8 cellular contexts compared by ENCODE assay signal in genomic region chr2:225041871-225042799, GRCh38. TPM values are rescaled to one million over a fixed set of nuclear protein-coding genes. Genes with fewer than 3 reads are reported as not detected.
DNase-seq lines count a peak whose midpoint lies in the region; ATAC-seq and TF ChIP-seq lines count a peak whose summit lies in the region.

Gene DOCK10 (minus strand): TSS chr2:225042468. CDS start chr2:225042374, 94 bp downstream.

- no peaks in the 10 kb centered on the region for H3K9me3 ChIP-seq in CD4-positive, alpha-beta memory T cell (ENCODE audit: control insufficient read depth in 1 of 2, low read length in 2 of 2)
- no peaks in the 10 kb centered on the region for H3K9me3 ChIP-seq in mammary epithelial cell (replicated peaks; ENCODE audit: insufficient read depth, low read length)

- CTCF ChIA-PET in CD4-positive, alpha-beta memory T cell (lab: Charles Lee; ENCODE audit: partially characterized antibody), result interaction anchor here (0.9 to 5.8 kb wide), 8 partner anchors 9 to 114 kb away, joined by 3 to 47 read pairs (median 4); no protein-coding TSS in a partner anchor
- CTCF ChIA-PET in mammary epithelial cell (lab: Charles Lee; ENCODE audit: low non-redundant PET), result no interaction called here

- 7% methylated on average over 6 of the region's 112 CpGs for WGBS in mammary epithelial cell (ENCODE audit: low coverage, missing lambda C conversion rate)

- no peaks in the 10 kb centered on the region for H3K27me3 Mint-ChIP-seq in CD4-positive, alpha-beta memory T cell

- intact Hi-C loops in CD4-positive, alpha-beta memory T cell (cut with micrococcal nuclease), result loop anchor here (1.0 to 5.0 kb wide), 8 partner anchors 10 to 115 kb away; no protein-coding TSS in a partner anchor
- intact Hi-C loops in mammary epithelial cell (cut with micrococcal nuclease), result no loop called here

- DNase-seq in CD4-positive, alpha-beta memory T cell, result peak; percentile 60 to 75 (median 63)
- DNase-seq in UCSD-AML1 (lab: John Stamatoyannopoulos, UW; ENCODE audit: unreplicated experiment) (peak; percentile 58), mammary epithelial cell (peak; percentile 29), kidney epithelial cell (ENCODE audit: low read depth) (no peak), NCI-H1092 treated with DMSO at 0.1 percent for 48 hours (lab: John Stamatoyannopoulos, UW) (no peak)
- peak; percentile 67 for DNase-seq in stimulated activated CD4-positive, alpha-beta T cell treated with anti-CD3 and anti-CD28 coated beads, Interleukin-15, amount 100 ng/mL, for 24 hours

- H4K20me1 ChIP-seq in mammary epithelial cell (ENCODE audit: insufficient read depth, low read length), result no peaks in the 10 kb centered on the region

- peaks cover 0 to 2% (median 0%) of the 10 kb centered on the region in 8 donors for H3K9me3 Mint-ChIP-seq in CD4-positive, alpha-beta memory T cell

- H2AFZ ChIP-seq in mammary epithelial cell (ENCODE audit: low read depth, low read length), result peak within 1 kb of the TSS; percentile 94

- H3K4me1 ChIP-seq in CD4-positive, alpha-beta memory T cell (ENCODE audit: insufficient read depth, low read length), result peaks cover 52% of the 10 kb centered on the region
- peaks cover 7% of the 10 kb centered on the region for H3K4me1 ChIP-seq in mammary epithelial cell (ENCODE audit: insufficient read depth, low read length)

- dilution Hi-C loops in mammary epithelial cell (cut with HindIII; ENCODE audit: low sequenced_read_pairs), result loop anchor here (5.0 kb wide), 1 partner anchor 145 kb away; no protein-coding TSS in a partner anchor

- peak within 1 kb of the TSS; percentile 94 to 100 (median 98) for H3K4me3 Mint-ChIP-seq in CD4-positive, alpha-beta memory T cell

- peak within 1 kb of the TSS; percentile 91 for H3K27ac ChIP-seq in CD4-positive, alpha-beta memory T cell (ENCODE audit: low read depth, low read length)
- no peak within 1 kb of the TSS for H3K27ac ChIP-seq in mammary epithelial cell (ENCODE audit: insufficient read depth, low read depth, low read length)

- H3K36me3 Mint-ChIP-seq in CD4-positive, alpha-beta memory T cell, result peaks cover 0 to 23% of the 10 kb centered on the region in 2 donors

- H3K79me2 ChIP-seq in mammary epithelial cell (ENCODE audit: insufficient read depth, low read length), result no peaks in the 10 kb centered on the region

- H3K27me3 ChIP-seq in CD4-positive, alpha-beta memory T cell (ENCODE audit: insufficient read depth, low read length), result no peaks in the 10 kb centered on the region
- peaks cover 4% of the 10 kb centered on the region for H3K27me3 ChIP-seq in mammary epithelial cell (ENCODE audit: insufficient read depth, low read length)
- peaks cover 2% of the 10 kb centered on the region for H3K27me3 ChIP-seq in kidney epithelial cell (ENCODE audit: control insufficient read depth, insufficient read depth, low read length)

- in situ Hi-C loops in mammary epithelial cell (cut with MboI; ENCODE audit: low sequenced_read_pairs in 2 of 2), result no loop called here

- ATAC-seq in GM19438 (IDR thresholded peaks at IDR 0.05; ENCODE audit: low read depth, unreplicated experiment) (peak; percentile 29), HG03565 (IDR thresholded peaks at IDR 0.05; ENCODE audit: unreplicated experiment) (peak; percentile 14)

- POLR2A ChIA-PET in CD4-positive, alpha-beta memory T cell (lab: Charles Lee; ENCODE audit: partially characterized antibody), result interaction anchor here (0.7 to 8.5 kb wide), 21 partner anchors 8 to 200 kb away, joined by 3 to 154 read pairs (median 3); no protein-coding TSS in a partner anchor

- H3K27ac Mint-ChIP-seq in CD4-positive, alpha-beta memory T cell, result peak within 1 kb of the TSS; percentile 94 to 99 (median 97)

- peak within 1 kb of the TSS; percentile 44 for H3K9ac ChIP-seq in mammary epithelial cell (ENCODE audit: insufficient read depth, low read length)

- no TSS peak for BruUV-seq in mammary epithelial cell (replicated peaks; lab: Mats Ljungman, UMichigan)

- H3K36me3 ChIP-seq in CD4-positive, alpha-beta memory T cell (ENCODE audit: insufficient read depth, low read length), result no peaks in the 10 kb centered on the region
- H3K36me3 ChIP-seq in mammary epithelial cell (ENCODE audit: insufficient read depth, low read length) (no peaks in the 10 kb centered on the region), kidney epithelial cell (ENCODE audit: control insufficient read depth, insufficient read depth, low read length) (no peaks in the 10 kb centered on the region)

- TF ChIP-seq CTCF in mammary epithelial cell (conservative IDR thresholded peaks at IDR 0.05 in 1 of 2, IDR thresholded peaks at IDR 0.05 in 1 of 2; ENCODE audit: extremely low read depth in 1 of 2, insufficient read depth in 1 of 2, low read depth in 1 of 2, low read length in 2 of 2) (no peak), kidney epithelial cell (IDR thresholded peaks at IDR 0.05; ENCODE audit: insufficient read depth, low read length, poor library complexity, severe bottlenecking) (no peak)

- peak within 1 kb of the TSS; percentile 90 for H3K4me2 ChIP-seq in mammary epithelial cell (ENCODE audit: insufficient read depth, low read depth, low read length)

- peak within 1 kb of the TSS; percentile 32 to 94 for H3K4me3 ChIP-seq in CD4-positive, alpha-beta memory T cell (ENCODE audit: low read length in 2 of 2)
- H3K4me3 ChIP-seq in mammary epithelial cell (replicated peaks in 1 of 3; ENCODE audit: insufficient read depth in 1 of 3, low read depth in 2 of 3, low read length in 3 of 3), result peak within 1 kb of the TSS; percentile 57 to 66 (median 58)
- H3K4me3 ChIP-seq in kidney epithelial cell (ENCODE audit: low read depth, low read length), result peak within 1 kb of the TSS; percentile 64

- H3K4me1 Mint-ChIP-seq in CD4-positive, alpha-beta memory T cell, result peaks cover 44 to 62% (median 53%) of the 10 kb centered on the region in 4 donors

RNA-seq across cellular contexts. Expression of gene DOCK10, which starts in this region (rescaled TPM):
- 100 to 1,000 TPM; 180 to 186 TPM for total RNA-seq in CD4-positive, alpha-beta memory T cell
- polyA plus RNA-seq in CD4-positive, alpha-beta memory T cell, result 10 to 100 TPM; 26.0 to 69.9 TPM
- total RNA-seq in mammary epithelial cell (1 to 10 TPM in 1 of 2 donors, under 1 TPM in 1; 0.50 to 5.1 TPM), kidney epithelial cell (1.2 and 5.0 TPM in 2 replicates)
- 5.1 TPM for polyA plus RNA-seq in mammary epithelial cell
- polyA minus RNA-seq in mammary epithelial cell, result 32.4 TPM

Comparison
In these comparisons a context has a peak if more than half of its experiments do, and no peak if none do; other contexts are left out.
1. RNA of gene DOCK10 (total RNA-seq): 180 to 186 TPM in CD4-positive, alpha-beta memory T cell; 0.50 to 5.1 TPM in mammary epithelial cell and 1.2 to 5.0 TPM in kidney epithelial cell; every median in the first group is over 10 times any median in the second.
2. DNase-seq: peak in CD4-positive, alpha-beta memory T cell (5 of 5), UCSD-AML1 (single experiment), mammary epithelial cell (single experiment) and stimulated activated CD4-positive, alpha-beta T cell treated with anti-CD3 and anti-CD28 coated beads, Interleukin-15, amount 100 ng/mL, for 24 hours (single experiment); none in kidney epithelial cell (single experiment) and NCI-H1092 treated with DMSO at 0.1 percent for 48 hours (single experiment).
3. Peak in every context shown above with its lines, with median percentiles within 50 percentile points of each other: H3K4me3 ChIP-seq.